Comparison of ENCODE assay signal across 1 cellular context in genomic region chr15:40843885-40844542, GRCh38.
TF ChIP-seq lines count a peak whose summit lies in the region.

SPINT1 (plus strand) TSS chr15:40844048; CDS start chr15:40844555, 507 bp downstream.

TF ChIP-seq in K562, 482 proteins besides CTCF, POLR2A, EP300 and RAD21 (continued from another document and continues in another):
- TF ChIP-seq ZNF398 (CRISPR knock-in tag; IDR thresholded peaks at IDR 0.05) = no peak
- no peak for TF ChIP-seq BCLAF1 (IDR thresholded peaks at IDR 0.05; ENCODE audit: borderline replicate concordance in 1 of 2, control insufficient read depth in 1 of 2, low read depth in 2 of 2, low read length in 1 of 2)
- TF ChIP-seq FIP1L1 (IDR thresholded peaks at IDR 0.05; ENCODE audit: low read depth, low read length, poor library complexity, severe bottlenecking) = peak; percentile 36
- TF ChIP-seq ZNF224 (CRISPR knock-in tag; IDR thresholded peaks at IDR 0.05) = no peak
- peak; percentile 54 for TF ChIP-seq EGR1 (conservative IDR thresholded peaks at IDR 0.05)
- TF ChIP-seq SIX5 (IDR thresholded peaks at IDR 0.05; ENCODE audit: borderline replicate concordance in 1 of 2, insufficient read depth in 1 of 2, low read depth in 1 of 2, low read length in 2 of 2) = no peak
- no peak for TF ChIP-seq PRPF4 (IDR thresholded peaks at IDR 0.05; ENCODE audit: insufficient read depth, low read depth, low read length, poor library complexity, severe bottlenecking)
- 0 out of 2 replicates have a peak, but pooled peaks have one; percentile 10 for TF ChIP-seq THAP12 (CRISPR knock-in tag; IDR thresholded peaks at IDR 0.05)
- no peak for TF ChIP-seq DLX4 (CRISPR knock-in tag; IDR thresholded peaks at IDR 0.05)
- TF ChIP-seq ZNF668 (CRISPR knock-in tag; IDR thresholded peaks at IDR 0.05) = no peak
- no peak for TF ChIP-seq BRD4 (IDR thresholded peaks at IDR 0.05)
- TF ChIP-seq KLF6 (CRISPR knock-in tag; IDR thresholded peaks at IDR 0.05; ENCODE audit: borderline replicate concordance) = no peak
- peak; percentile 73 to 78 for TF ChIP-seq NRF1 (conservative IDR thresholded peaks at IDR 0.05 in 1 of 2, IDR thresholded peaks at IDR 0.05 in 1 of 2)
- TF ChIP-seq POLR2G (IDR thresholded peaks at IDR 0.05; ENCODE audit: low read depth, low read length) = peak; percentile 64; the same call in 1 of the 2 replicates
- TF ChIP-seq MAX (CRISPR knock-in tag; IDR thresholded peaks at IDR 0.05) = peak; percentile 43; the same call in 1 of the 2 replicates
- no peak for TF ChIP-seq MXI1 (IDR thresholded peaks at IDR 0.05; ENCODE audit: low read depth, low read length)
- no peak for TF ChIP-seq ELK3 (CRISPR knock-in tag; IDR thresholded peaks at IDR 0.05)
- TF ChIP-seq CREB1 (IDR thresholded peaks at IDR 0.05) = no peak
- TF ChIP-seq CREB1 (CRISPR knock-in tag; IDR thresholded peaks at IDR 0.05) = no peak
- TF ChIP-seq RBFOX2 (IDR thresholded peaks at IDR 0.05; ENCODE audit: low read depth, low read length) = 0 out of 2 replicates have a peak, but pooled peaks have one; percentile 36
- peak; percentile 30; the same call in 1 of the 2 replicates for TF ChIP-seq RB1 (IDR thresholded peaks at IDR 0.05; ENCODE audit: low read depth)
- peak; percentile 18 for TF ChIP-seq TAF1 (IDR thresholded peaks at IDR 0.05; ENCODE audit: control insufficient read depth, extremely low read depth, insufficient read depth, low read length, severe bottlenecking)
- TF ChIP-seq STAT5B (CRISPR knock-in tag; IDR thresholded peaks at IDR 0.05) = no peak
- no peak for TF ChIP-seq PRMT5 (CRISPR knock-in tag; IDR thresholded peaks at IDR 0.05)
- TF ChIP-seq ZNF512 (tag; IDR thresholded peaks at IDR 0.05) = no peak
- no peak for TF ChIP-seq FOXP4 (CRISPR knock-in tag; IDR thresholded peaks at IDR 0.05; ENCODE audit: borderline replicate concordance)
- TF ChIP-seq HNRNPL (IDR thresholded peaks at IDR 0.05; ENCODE audit: low read depth, low read length) = 0 out of 2 replicates have a peak, but pooled peaks have one; percentile 11
- no peak for TF ChIP-seq ZMIZ1 (IDR thresholded peaks at IDR 0.05; ENCODE audit: low read depth in 2 of 2, low read length in 2 of 2)
- no peak for TF ChIP-seq ZNF431 (CRISPR knock-in tag; IDR thresholded peaks at IDR 0.05)
- TF ChIP-seq ZC3H8 (IDR thresholded peaks at IDR 0.05) = no peak
- TF ChIP-seq ZBTB9 (CRISPR knock-in tag; IDR thresholded peaks at IDR 0.05) = no peak
- peak; percentile 77 for TF ChIP-seq HNRNPLL (IDR thresholded peaks at IDR 0.05; ENCODE audit: low read depth, low read length, poor library complexity, severe bottlenecking)
- peak; percentile 47; the same call in 1 of the 2 replicates for TF ChIP-seq NR3C1 (CRISPR knock-in tag; IDR thresholded peaks at IDR 0.05)
- TF ChIP-seq FOXA3 (CRISPR knock-in tag; conservative IDR thresholded peaks at IDR 0.05 in 1 of 2, IDR thresholded peaks at IDR 0.05 in 1 of 2) = no peak
- no peak for TF ChIP-seq TAF7 (tag; IDR thresholded peaks at IDR 0.05)
- TF ChIP-seq XRCC4 (IDR thresholded peaks at IDR 0.05; ENCODE audit: extremely low read depth, insufficient read depth, insufficient read length) = no peak
- TF ChIP-seq SPI1 (IDR thresholded peaks at IDR 0.05; ENCODE audit: borderline replicate concordance, low read depth, low read length) = peak; percentile 23; the same call in 1 of the 2 replicates
- no peak for TF ChIP-seq KAT7 (CRISPR knock-in tag; IDR thresholded peaks at IDR 0.05; ENCODE audit: borderline replicate concordance)
- no peak for TF ChIP-seq ZNF217 (CRISPR knock-in tag; IDR thresholded peaks at IDR 0.05)
- TF ChIP-seq NCOR1 (IDR thresholded peaks at IDR 0.05) = no peak
